In genomic region chr3:11626084-11626463, GRCh38 we compare ENCODE assay signal across 10 cellular contexts. TPM values are rescaled to one million over a fixed set of nuclear protein-coding genes. Genes with fewer than 3 reads are reported as not detected.
DNase-seq lines count a peak whose midpoint lies in the region; ATAC-seq, FAIRE-seq and TF ChIP-seq lines count a peak whose summit lies in the region.
"Had no signal": no experiment of that assay in that cellular context is flagged by ENCODE, and none has a peak within 500 bp of the region (broad histone marks: within the 10 kb centered on the region; RNA-seq: fewer than 3 reads in every experiment).

No MANE protein-coding gene starts in this region.

- no peak overlapping the region for H3K9ac ChIP-seq in kidney (ENCODE audit: low read length in 2 of 2)

- TF ChIP-seq CTCF in kidney (IDR thresholded peaks at IDR 0.05; ENCODE audit: borderline replicate concordance, extremely low read depth, insufficient read depth), result no peak

- H3K9me3 ChIP-seq in kidney (ENCODE audit: control insufficient read depth in 1 of 2, low read length in 2 of 2), result no peaks in the 10 kb centered on the region
- H3K9me3 ChIP-seq: heart left ventricle, SJSA1 had no signal

- CTCF ChIA-PET in activated naive CD4-positive, alpha-beta T cell treated with anti-CD3 and anti-CD28 coated beads, Interleukin-2, amount 10 ng/mL, durations not matched to agents 7 days and 5 days (lab: Charles Lee), result interaction anchor here (1.0 to 1.7 kb wide), 4 partner anchors 8 to 37 kb away, joined by 3 to 7 read pairs (median 4); no protein-coding TSS in a partner anchor

- peak overlapping the region; percentile 4 for H3K4me3 Mint-ChIP-seq in activated naive CD4-positive, alpha-beta T cell treated with anti-CD3 and anti-CD28 coated beads, Interleukin-2, amount 10 ng/mL, durations not matched to agents 7 days and 5 days

- H3K4me1 ChIP-seq in kidney (ENCODE audit: control insufficient read depth in 1 of 2, insufficient read depth in 1 of 2, low read depth in 1 of 2, low read length in 2 of 2), result peaks cover 5 to 21% of the 10 kb centered on the region in 2 donors

- DNase-seq in stimulated activated CD4-positive, alpha-beta T cell treated with anti-CD3 and anti-CD28 coated beads, Interleukin-15, amount 100 ng/mL, for 24 hours, result peak; percentile 27
- no peak for DNase-seq in stimulated activated CD4-positive, alpha-beta T cell treated with anti-CD3 and anti-CD28 coated beads, Interleukin-2, amount 100 ng/mL, for 24 hours
- DNase-seq in activated naive CD4-positive, alpha-beta T cell treated with anti-CD3 and anti-CD28 coated beads, Interleukin-2, amount 10 ng/mL, durations not matched to agents 7 days and 5 days, result no peak
- DNase-seq in urothelium cell line (ENCODE audit: low spot score), result no peak
- DNase-seq in retina, result no peak
- no peak for DNase-seq in cardiac septum (ENCODE audit: low spot score)
- no peak for DNase-seq in kidney
- DNase-seq: heart left ventricle had no signal

- no peaks in the 10 kb centered on the region for H3K36me3 ChIP-seq in kidney (ENCODE audit: control insufficient read depth in 1 of 2, insufficient read depth in 2 of 2, low read length in 2 of 2)

- no peaks in the 10 kb centered on the region for H3K27me3 Mint-ChIP-seq in activated naive CD4-positive, alpha-beta T cell treated with anti-CD3 and anti-CD28 coated beads, Interleukin-2, amount 10 ng/mL, durations not matched to agents 7 days and 5 days

- H3K27ac ChIP-seq in kidney (ENCODE audit: low read depth in 2 of 2, low read length in 2 of 2), result no peak overlapping the region
- H3K27ac ChIP-seq: heart left ventricle, SJSA1 had no signal

- intact Hi-C loops in cardiac septum (cut with DNase I), result no loop called here
- intact Hi-C loops in kidney (cut with DNase I), result no loop called here

- peaks cover 59% of the 10 kb centered on the region for H3K4me1 Mint-ChIP-seq in activated naive CD4-positive, alpha-beta T cell treated with anti-CD3 and anti-CD28 coated beads, Interleukin-2, amount 10 ng/mL, durations not matched to agents 7 days and 5 days

- peak overlapping the region; percentile 74 for H3K27ac Mint-ChIP-seq in activated naive CD4-positive, alpha-beta T cell treated with anti-CD3 and anti-CD28 coated beads, Interleukin-2, amount 10 ng/mL, durations not matched to agents 7 days and 5 days

- no peak overlapping the region for H3K4me3 ChIP-seq in kidney (ENCODE audit: low read length in 2 of 2)
- H3K4me3 ChIP-seq: heart left ventricle, SJSA1 had no signal

- peaks cover 30% of the 10 kb centered on the region for H3K36me3 Mint-ChIP-seq in activated naive CD4-positive, alpha-beta T cell treated with anti-CD3 and anti-CD28 coated beads, Interleukin-2, amount 10 ng/mL, durations not matched to agents 7 days and 5 days

- peaks cover 3% of the 10 kb centered on the region for H3K9me3 Mint-ChIP-seq in activated naive CD4-positive, alpha-beta T cell treated with anti-CD3 and anti-CD28 coated beads, Interleukin-2, amount 10 ng/mL, durations not matched to agents 7 days and 5 days

- FAIRE-seq in urothelium cell line (lab: Jason Lieb, UNC), result no peak
- no peak for FAIRE-seq in kidney (lab: Jason Lieb, UNC)

- ATAC-seq in HG03196 (IDR thresholded peaks at IDR 0.05; ENCODE audit: unreplicated experiment), result peak; percentile 61
- ATAC-seq: heart left ventricle had no signal

RNA-seq across cellular contexts. Expression of gene VGLL4, which starts 17.6 kb away (rescaled TPM):
- 40.7 TPM for total RNA-seq in cardiac septum
- total RNA-seq in kidney, result 78.5 TPM
- polyA plus RNA-seq in kidney (ENCODE audit: insufficient read depth, low read depth, low replicate concordance), result 41.4 TPM
